In the genomic region with DNA sequence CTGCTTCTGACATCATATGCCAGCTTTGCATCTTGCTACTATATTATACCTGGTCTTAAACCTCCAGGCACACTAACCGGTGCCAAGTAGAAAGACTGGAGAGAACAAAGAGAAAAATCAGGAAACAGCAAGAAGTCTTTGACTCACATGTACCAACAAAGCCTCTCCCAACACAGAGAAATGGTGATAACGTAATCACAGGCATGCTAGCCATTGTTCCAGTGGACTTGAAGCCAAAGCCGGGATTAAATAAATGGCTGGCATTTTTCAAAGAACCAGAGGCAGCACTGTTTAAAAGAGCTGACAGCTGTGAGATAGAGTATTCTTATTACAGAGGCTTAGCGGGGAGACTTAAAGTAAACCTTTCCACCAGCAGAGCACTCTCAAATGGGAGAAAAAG, we compare ENCODE assay signal across 17 cellular contexts.
A peak's percentile ranks its signal among the peaks of the same experiment; 100 is the strongest.
DNase-seq lines count a peak whose midpoint lies in the region; ATAC-seq and TF ChIP-seq lines count a peak whose summit lies in the region.
"Had no signal": no experiment of that assay in that cellular context is flagged by ENCODE, and none has a peak within 500 bp of the region (broad histone marks: within the 10 kb centered on the region; RNA-seq: fewer than 3 reads in every experiment).

No MANE protein-coding gene starts in this region.

- peaks cover 7% of the 10 kb centered on the region for H3K27me3 ChIP-seq in foreskin keratinocyte

- DNase-seq in NCI-H345 (lab: John Stamatoyannopoulos, UW) (peak; percentile 78), amniotic epithelial cell (ENCODE audit: low read depth) (peak; percentile 97), foreskin keratinocyte (peak; percentile 71 to 86), retinal pigment epithelial cell (ENCODE audit: low read depth) (peak; percentile 92), NCI-H187 treated with DMSO at 0.1 percent for 48 hours (lab: John Stamatoyannopoulos, UW) (no peak), caudate nucleus (lab: John Stamatoyannopoulos, UW) (no peak)
- DNase-seq: activated CD4-positive, alpha-beta T cell treated with anti-CD3 and anti-CD28 coated beads, Interleukin-2, amount 50 U/mL, for 48 hours; activated naive CD8-positive, alpha-beta T cell treated with anti-CD3 and anti-CD28 coated beads, Interleukin-2, amount 10 ng/mL, durations not matched to agents 7 days and 5 days; activated T-cell treated with anti-CD3 and anti-CD28 coated beads, Interleukin-2, amount 50 U/mL, for 48 hours; BE2C; KBM-7; natural killer cell; NCI-H446 treated with DMSO at 0.1 percent for 48 hours; PC-9; stimulated activated CD4-positive, alpha-beta T cell treated with anti-CD3 and anti-CD28 coated beads, Interleukin-2, amount 100 ng/mL, for 48 hours; stimulated activated CD8-positive, alpha-beta memory T cell treated with anti-CD3 and anti-CD28 coated beads, Interleukin-4, amount 100 ng/mL, for 48 hours had no signal

- H3K4me1 ChIP-seq in foreskin keratinocyte, result no peaks in the 10 kb centered on the region
- H3K4me1 ChIP-seq: BE2C had no signal

- H3K4me3 ChIP-seq in retinal pigment epithelial cell (ENCODE audit: low read length), result no peak overlapping the region
- H3K4me3 ChIP-seq: PC-9 had no signal

- TF ChIP-seq CTCF in foreskin keratinocyte (conservative IDR thresholded peaks at IDR 0.05) (no peak), retinal pigment epithelial cell (conservative IDR thresholded peaks at IDR 0.05; ENCODE audit: low read depth, low read length) (no peak)

- ATAC-seq in foreskin keratinocyte (peak; percentile 49), GM21825 (IDR thresholded peaks at IDR 0.05; ENCODE audit: unreplicated experiment) (no peak)
- ATAC-seq: natural killer cell had no signal

- H3K27ac ChIP-seq in foreskin keratinocyte, result no peak overlapping the region
- H3K27ac ChIP-seq in caudate nucleus (ENCODE audit: low read depth, low read length), result no peak overlapping the region
- H3K27ac ChIP-seq: PC-9 had no signal

Comparison
In these comparisons a context has a peak if more than half of its experiments do, and no peak if none do; other contexts are left out.
1. DNase-seq: peak in NCI-H345 (single experiment), amniotic epithelial cell (single experiment), foreskin keratinocyte (2 of 2) and retinal pigment epithelial cell (single experiment); none in NCI-H187 treated with DMSO at 0.1 percent for 48 hours (single experiment) and caudate nucleus (0 of 61).